27 cellular contexts compared by ENCODE assay signal in the genomic region with DNA sequence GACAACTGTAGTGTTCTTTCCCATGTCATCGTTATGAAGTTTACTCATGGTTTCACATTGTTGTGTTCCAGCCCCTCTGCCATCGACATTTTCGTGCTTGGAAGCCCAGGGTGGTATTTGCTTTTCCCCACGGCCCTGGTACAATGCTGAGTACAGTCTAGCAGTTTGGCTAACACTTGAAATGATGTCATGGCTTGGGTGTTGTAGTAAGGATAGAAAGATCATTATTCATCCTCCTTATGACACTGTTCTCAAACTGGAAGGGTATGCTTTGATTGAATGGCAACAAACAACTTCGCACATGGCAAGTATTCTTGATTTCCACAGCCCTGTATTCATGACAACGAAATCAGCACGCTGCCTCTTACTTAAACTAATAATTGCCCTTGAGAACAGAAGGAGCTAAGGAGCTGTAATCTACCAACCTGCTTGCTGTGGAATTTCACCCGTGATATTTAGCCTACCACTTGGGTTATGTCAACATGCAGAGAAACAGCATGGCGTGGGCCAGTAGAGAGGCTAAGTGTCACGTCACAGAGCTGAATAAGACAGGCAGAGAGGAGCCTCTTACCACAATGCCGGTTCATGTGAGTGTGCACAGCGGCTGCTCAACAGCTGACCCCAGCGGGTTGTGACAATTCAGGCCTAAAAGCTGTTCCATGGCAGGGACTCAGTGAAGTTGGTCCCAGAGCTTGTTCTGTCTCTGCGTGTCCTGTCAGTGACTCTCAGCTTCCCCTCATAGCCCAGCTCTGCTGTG.
"Had no signal": no experiment of that assay in that cellular context is flagged by ENCODE, and none has a peak within 500 bp of the region (broad histone marks: within the 10 kb centered on the region; RNA-seq: fewer than 3 reads in every experiment).

No MANE protein-coding gene starts in this region.

- H3K4me1 ChIP-seq: esophagus squamous epithelium, gastrocnemius medialis, psoas muscle, right atrium auricular region had no signal

- H3K36me3 ChIP-seq: brain microvascular endothelial cell, esophagus squamous epithelium, gastrocnemius medialis, pancreas, right atrium auricular region, upper lobe of left lung had no signal

- H3K4me1 Mint-ChIP-seq: activated CD4-positive, alpha-beta T cell treated with anti-CD3 and anti-CD28 coated beads, Interleukin-2, amount 10 ng/mL, durations not matched to agents 7 days and 5 days; activated CD8-positive, alpha-beta memory T cell treated with anti-CD3 and anti-CD28 coated beads, Interleukin-2, amount 10 ng/mL, durations not matched to agents 7 days and 5 days; activated naive CD4-positive, alpha-beta T cell treated with anti-CD3 and anti-CD28 coated beads, Interleukin-2, amount 50 U/mL, for 24 hours; T-cell had no signal

- ATAC-seq: activated CD4-positive, CD25-positive, alpha-beta regulatory T cell treated with anti-CD3 and anti-CD28 coated beads, Interleukin-2, amount 50 U/mL, for 24 hours; activated CD8-positive, alpha-beta memory T cell treated with anti-CD3 and anti-CD28 coated beads, Interleukin-2, amount 10 ng/mL, durations not matched to agents 7 days and 5 days; activated CD8-positive, alpha-beta T cell treated with anti-CD3 and anti-CD28 coated beads for 36 hours; gastrocnemius medialis; pancreas; psoas muscle; stimulated activated naive CD8-positive, alpha-beta T cell treated with anti-CD3 and anti-CD28 coated beads, Interleukin-15, Interleukin-2, amounts not matched to agents 100 U/mL and 50 U/mL, for 24 hours; T-cell had no signal

- H3K9me3 ChIP-seq: esophagus squamous epithelium, gastrocnemius medialis, pancreas, psoas muscle, right atrium auricular region, upper lobe of left lung had no signal

- H3K4me3 Mint-ChIP-seq: activated CD4-positive, alpha-beta T cell treated with anti-CD3 and anti-CD28 coated beads, Interleukin-2, amount 10 ng/mL, durations not matched to agents 7 days and 5 days; activated CD8-positive, alpha-beta memory T cell treated with anti-CD3 and anti-CD28 coated beads, Interleukin-2, amount 10 ng/mL, durations not matched to agents 7 days and 5 days; activated CD8-positive, alpha-beta T cell treated with anti-CD3 and anti-CD28 coated beads for 36 hours; activated naive CD4-positive, alpha-beta T cell treated with anti-CD3 and anti-CD28 coated beads, Interleukin-2, amount 50 U/mL, for 24 hours; activated T-helper 1 cell treated with anti-CD3 and anti-CD28 coated beads, Interleukin-12 subunit alpha, Interleukin-12 subunit beta, Interleukin-2, Interleukin-4 antibody, amounts not matched to agents 30 ng/mL and 10 ng/mL and 1 ng/mL, durations not matched to agents 14 hours and 24 hours and 36 hours; nephron; T-cell; T-helper 2 cell treated with Interferon-gamma antibody and Interleukin-4, amounts not matched to agents 5 μg/mL and 100 μg/mL, for 36 hours had no signal

- H3K9me3 Mint-ChIP-seq: activated CD4-positive, alpha-beta T cell treated with anti-CD3 and anti-CD28 coated beads, Interleukin-2, amount 10 ng/mL, durations not matched to agents 7 days and 5 days; activated CD8-positive, alpha-beta T cell treated with anti-CD3 and anti-CD28 coated beads for 36 hours; activated naive CD4-positive, alpha-beta T cell treated with anti-CD3 and anti-CD28 coated beads, Interleukin-2, amount 50 U/mL, for 24 hours; activated T-helper 1 cell treated with anti-CD3 and anti-CD28 coated beads, Interleukin-12 subunit alpha, Interleukin-12 subunit beta, Interleukin-2, Interleukin-4 antibody, amounts not matched to agents 30 ng/mL and 10 ng/mL and 1 ng/mL, durations not matched to agents 14 hours and 24 hours and 36 hours; T-cell; T-helper 2 cell treated with Interferon-gamma antibody and Interleukin-4, amounts not matched to agents 5 μg/mL and 100 μg/mL, for 36 hours had no signal

- H3K4me3 ChIP-seq: coronary artery, esophagus squamous epithelium, gastrocnemius medialis, pancreas, psoas muscle, right atrium auricular region, upper lobe of left lung had no signal

- H3K27ac ChIP-seq: brain microvascular endothelial cell, coronary artery, esophagus squamous epithelium, gastrocnemius medialis, pancreas, psoas muscle, right atrium auricular region, upper lobe of left lung, VCaP had no signal

- H3K36me3 Mint-ChIP-seq: activated CD8-positive, alpha-beta memory T cell treated with anti-CD3 and anti-CD28 coated beads, Interleukin-2, amount 10 ng/mL, durations not matched to agents 7 days and 5 days; activated naive CD4-positive, alpha-beta T cell treated with anti-CD3 and anti-CD28 coated beads, Interleukin-2, amount 50 U/mL, for 24 hours; T-cell had no signal

- H3K27me3 Mint-ChIP-seq: activated CD8-positive, alpha-beta memory T cell treated with anti-CD3 and anti-CD28 coated beads, Interleukin-2, amount 10 ng/mL, durations not matched to agents 7 days and 5 days had no signal

- H3K27me3 ChIP-seq: brain microvascular endothelial cell, gastrocnemius medialis, right atrium auricular region, upper lobe of left lung had no signal

- H3K27ac Mint-ChIP-seq: activated CD4-positive, alpha-beta T cell treated with anti-CD3 and anti-CD28 coated beads, Interleukin-2, amount 10 ng/mL, durations not matched to agents 7 days and 5 days; activated CD8-positive, alpha-beta memory T cell treated with anti-CD3 and anti-CD28 coated beads, Interleukin-2, amount 10 ng/mL, durations not matched to agents 7 days and 5 days; activated CD8-positive, alpha-beta T cell treated with anti-CD3 and anti-CD28 coated beads for 36 hours; activated naive CD4-positive, alpha-beta T cell treated with anti-CD3 and anti-CD28 coated beads, Interleukin-2, amount 50 U/mL, for 24 hours; activated T-helper 1 cell treated with anti-CD3 and anti-CD28 coated beads, Interleukin-12 subunit alpha, Interleukin-12 subunit beta, Interleukin-2, Interleukin-4 antibody, amounts not matched to agents 30 ng/mL and 10 ng/mL and 1 ng/mL, durations not matched to agents 14 hours and 24 hours and 36 hours; nephron; T-cell; T-helper 2 cell treated with Interferon-gamma antibody and Interleukin-4, amounts not matched to agents 5 μg/mL and 100 μg/mL, for 36 hours had no signal

- DNase-seq: activated CD4-positive, alpha-beta T cell treated with anti-CD3 and anti-CD28 coated beads, Interleukin-2, amount 10 ng/mL, durations not matched to agents 7 days and 5 days; activated CD8-positive, alpha-beta memory T cell treated with anti-CD3 and anti-CD28 coated beads, Interleukin-2, amount 10 ng/mL, durations not matched to agents 7 days and 5 days; activated CD8-positive, alpha-beta T cell treated with anti-CD3 and anti-CD28 coated beads for 36 hours; activated gamma-delta T cell treated with Interleukin-2 at 50 U/mL for 16 hours; activated T-cell treated with anti-CD3 and anti-CD28 coated beads for 4 hours; aorta; brain microvascular endothelial cell; esophagus squamous epithelium; gastrocnemius medialis; head of caudate nucleus; kidney; mammary epithelial cell; pancreas; psoas muscle; stimulated activated CD4-positive, alpha-beta T cell treated with anti-CD3 and anti-CD28 coated beads, Interleukin-12 subunit alpha, Interleukin-12 subunit beta, amount 100 ng/mL, for 4 hours; stimulated activated CD4-positive, alpha-beta T cell treated with anti-CD3 and anti-CD28 coated beads, Interleukin-4, amount 100 ng/mL, for 4 hours; stimulated activated naive CD8-positive, alpha-beta T cell treated with anti-CD3 and anti-CD28 coated beads, Interleukin-15, Interleukin-2, amounts not matched to agents 100 U/mL and 50 U/mL, for 24 hours; T-cell; upper lobe of left lung had no signal
